Comparison of ENCODE assay signal across 1 cellular context in genomic region chr20:50279988-50280850, GRCh38.
A peak's percentile ranks its signal among the peaks of the same experiment; 100 is the strongest.
TF ChIP-seq lines count a peak whose summit lies in the region.

No MANE protein-coding gene starts in this region.

TF ChIP-seq in HepG2, 621 proteins besides CTCF, POLR2A, EP300 and RAD21 (continued from another document):
- TF ChIP-seq SIN3A (IDR thresholded peaks at IDR 0.05; ENCODE audit: borderline replicate concordance, low read depth, low read length) (no peak), TRAFD1 (CRISPR knock-in tag; IDR thresholded peaks at IDR 0.05; ENCODE audit: borderline replicate concordance) (no peak), ZNF136 (CRISPR knock-in tag; IDR thresholded peaks at IDR 0.05; ENCODE audit: low read depth) (no peak), HOXD1 (CRISPR knock-in tag; IDR thresholded peaks at IDR 0.05) (no peak), TGIF2 (CRISPR knock-in tag; IDR thresholded peaks at IDR 0.05) (peak; percentile 36; the same call in 1 of the 2 replicates), ONECUT2 (CRISPR knock-in tag; IDR thresholded peaks at IDR 0.05) (no peak), ZNF292 (CRISPR knock-in tag; IDR thresholded peaks at IDR 0.05; ENCODE audit: borderline replicate concordance, low read depth) (peak; percentile 24; the same call in 1 of the 2 replicates), FOXK1 (CRISPR knock-in tag; IDR thresholded peaks at IDR 0.05; ENCODE audit: borderline replicate concordance, low read depth) (no peak), ZBTB34 (CRISPR knock-in tag; IDR thresholded peaks at IDR 0.05) (0 out of 2 replicates have a peak, but pooled peaks have one; percentile 27), ZNF350 (CRISPR knock-in tag; IDR thresholded peaks at IDR 0.05; ENCODE audit: borderline replicate concordance, low read depth) (0 out of 2 replicates have a peak, but pooled peaks have one; percentile 13), SMAD1 (CRISPR knock-in tag; IDR thresholded peaks at IDR 0.05; ENCODE audit: borderline replicate concordance, low read depth) (no peak)
- TF ChIP-seq, protein P1, sequence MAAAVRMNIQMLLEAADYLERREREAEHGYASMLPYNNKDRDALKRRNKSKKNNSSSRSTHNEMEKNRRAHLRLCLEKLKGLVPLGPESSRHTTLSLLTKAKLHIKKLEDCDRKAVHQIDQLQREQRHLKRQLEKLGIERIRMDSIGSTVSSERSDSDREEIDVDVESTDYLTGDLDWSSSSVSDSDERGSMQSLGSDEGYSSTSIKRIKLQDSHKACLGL (CRISPR knock-in tag; IDR thresholded peaks at IDR 0.05) = 0 out of 2 replicates have a peak, but pooled peaks have one; percentile 4
